13 cellular contexts compared by ENCODE assay signal in genomic region chr11:59225017-59225416, GRCh38. TPM values are rescaled to one million over a fixed set of nuclear protein-coding genes. Genes with fewer than 3 reads are reported as not detected.
A peak's percentile ranks its signal among the peaks of the same experiment; 100 is the strongest.
DNase-seq lines count a peak whose midpoint lies in the region; ATAC-seq and TF ChIP-seq lines count a peak whose summit lies in the region.
"Had no signal": no experiment of that assay in that cellular context is flagged by ENCODE, and none has a peak within 500 bp of the region (broad histone marks: within the 10 kb centered on the region; RNA-seq: fewer than 3 reads in every experiment).

No MANE protein-coding gene starts in this region.

- H3K36me3 ChIP-seq in Karpas-422 (ENCODE audit: insufficient read depth, low read length) (no peaks in the 10 kb centered on the region), skeletal muscle tissue (ENCODE audit: control insufficient read depth in 3 of 3, insufficient read depth in 3 of 3, low read length in 3 of 3) (no peaks in the 10 kb centered on the region), smooth muscle cell (ENCODE audit: low read depth) (no peaks in the 10 kb centered on the region)
- H3K36me3 ChIP-seq: Peyer's patch had no signal

- no peak overlapping the region for H3K4me3 Mint-ChIP-seq in activated CD8-positive, alpha-beta T cell treated with anti-CD3 and anti-CD28 coated beads, Interleukin-2, amount 10 ng/mL, durations not matched to agents 7 days and 5 days
- no peak overlapping the region for H3K4me3 Mint-ChIP-seq in activated CD4-positive, alpha-beta memory T cell treated with anti-CD3 and anti-CD28 coated beads for 36 hours

- H3K4me2 ChIP-seq in Karpas-422 (ENCODE audit: low read depth, low read length, poor library complexity, severe bottlenecking) (no peak overlapping the region), smooth muscle cell (no peak overlapping the region)

- H4K20me1 ChIP-seq in Karpas-422 (ENCODE audit: insufficient read depth, low read depth, low read length) (no peaks in the 10 kb centered on the region), smooth muscle cell (ENCODE audit: low read depth) (no peaks in the 10 kb centered on the region)

- no peaks in the 10 kb centered on the region for H3K9me3 ChIP-seq in Karpas-422 (ENCODE audit: low read length)
- no peaks in the 10 kb centered on the region for H3K9me3 ChIP-seq in skeletal muscle tissue (ENCODE audit: control insufficient read depth in 3 of 3, low read length in 3 of 3)
- H3K9me3 ChIP-seq in smooth muscle cell (replicated peaks; ENCODE audit: low read depth), result no peaks in the 10 kb centered on the region
- H3K9me3 ChIP-seq: Peyer's patch had no signal

- CTCF ChIA-PET in activated CD8-positive, alpha-beta T cell treated with anti-CD3 and anti-CD28 coated beads, Interleukin-2, amount 10 ng/mL, durations not matched to agents 7 days and 5 days (lab: Charles Lee), result no interaction called here
- CTCF ChIA-PET in activated CD4-positive, alpha-beta memory T cell treated with anti-CD3 and anti-CD28 coated beads for 36 hours (lab: Charles Lee), result interaction anchor here (1.5 to 2.9 kb wide), 2 partner anchors 18 to 53 kb away, joined by 3 to 12 read pairs; partner anchors contain the start of gene DTX4

- 70% methylated on average over 1 of the region's 1 CpG for WGBS in smooth muscle cell (ENCODE audit: low lambda C conversion rate)

- ATAC-seq in GM19351 (IDR thresholded peaks at IDR 0.05; ENCODE audit: unreplicated experiment) (peak; percentile 45), HG02623 (IDR thresholded peaks at IDR 0.05; ENCODE audit: unreplicated experiment) (peak; percentile 65)
- ATAC-seq in activated CD8-positive, alpha-beta T cell treated with anti-CD3 and anti-CD28 coated beads, Interleukin-2, amount 10 ng/mL, durations not matched to agents 7 days and 5 days, result no peak

- H3K27ac Mint-ChIP-seq in activated CD8-positive, alpha-beta T cell treated with anti-CD3 and anti-CD28 coated beads, Interleukin-2, amount 10 ng/mL, durations not matched to agents 7 days and 5 days, result no peak overlapping the region
- no peak overlapping the region for H3K27ac Mint-ChIP-seq in activated CD4-positive, alpha-beta memory T cell treated with anti-CD3 and anti-CD28 coated beads for 36 hours

- no peak for DNase-seq in Karpas-422
- DNase-seq in SHP77 (lab: John Stamatoyannopoulos, UW), result no peak
- no peak for DNase-seq in activated CD8-positive, alpha-beta T cell treated with anti-CD3 and anti-CD28 coated beads, Interleukin-2, amount 10 ng/mL, durations not matched to agents 7 days and 5 days
- no peak for DNase-seq in activated CD4-positive, alpha-beta memory T cell treated with anti-CD3 and anti-CD28 coated beads for 36 hours
- DNase-seq in smooth muscle cell (lab: John Stamatoyannopoulos, UW; ENCODE audit: unreplicated experiment), result no peak
- DNase-seq: H7; NCI-H1930; Peyer's patch; stimulated activated CD4-positive, alpha-beta T cell treated with anti-CD3 and anti-CD28 coated beads, Interleukin-2, amount 100 ng/mL, for 24 hours had no signal

- peaks cover 24% of the 10 kb centered on the region for H3K4me1 ChIP-seq in Karpas-422 (ENCODE audit: low read length)
- H3K4me1 ChIP-seq in skeletal muscle tissue (ENCODE audit: control insufficient read depth in 3 of 3, insufficient read depth in 3 of 3, low read length in 3 of 3), result peaks cover 0 to 2% (median 0%) of the 10 kb centered on the region in 3 donors
- no peaks in the 10 kb centered on the region for H3K4me1 ChIP-seq in smooth muscle cell (ENCODE audit: low read depth)

- peaks cover 5% of the 10 kb centered on the region for H3K4me1 Mint-ChIP-seq in activated CD8-positive, alpha-beta T cell treated with anti-CD3 and anti-CD28 coated beads, Interleukin-2, amount 10 ng/mL, durations not matched to agents 7 days and 5 days (ENCODE audit: low read depth)
- H3K4me1 Mint-ChIP-seq in activated CD4-positive, alpha-beta memory T cell treated with anti-CD3 and anti-CD28 coated beads for 36 hours (ENCODE audit: low read depth), result peaks cover 6% of the 10 kb centered on the region

- H3K9ac ChIP-seq in Karpas-422 (ENCODE audit: low read length) (no peak overlapping the region), skeletal muscle tissue (ENCODE audit: low read depth in 1 of 3, low read length in 3 of 3) (no peak overlapping the region), smooth muscle cell (ENCODE audit: low read depth) (no peak overlapping the region)

- no peaks in the 10 kb centered on the region for H3F3A ChIP-seq in smooth muscle cell (ENCODE audit: low read depth)

- peaks cover 6% of the 10 kb centered on the region for H3K27me3 Mint-ChIP-seq in activated CD8-positive, alpha-beta T cell treated with anti-CD3 and anti-CD28 coated beads, Interleukin-2, amount 10 ng/mL, durations not matched to agents 7 days and 5 days (ENCODE audit: low read depth)
- H3K27me3 Mint-ChIP-seq in activated CD4-positive, alpha-beta memory T cell treated with anti-CD3 and anti-CD28 coated beads for 36 hours, result peaks cover 3% of the 10 kb centered on the region

- H3K27me3 ChIP-seq in Karpas-422 (ENCODE audit: low read length), result no peaks in the 10 kb centered on the region
- H3K27me3 ChIP-seq in skeletal muscle tissue (ENCODE audit: control insufficient read depth in 3 of 3, insufficient read depth in 3 of 3, low read length in 3 of 3), result no peaks in the 10 kb centered on the region
- H3K27me3 ChIP-seq in smooth muscle cell (ENCODE audit: low read depth), result no peaks in the 10 kb centered on the region
- H3K27me3 ChIP-seq: Peyer's patch had no signal

- peak overlapping the region; percentile 75 for H2AFZ ChIP-seq in Karpas-422 (ENCODE audit: low read length)
- H2AFZ ChIP-seq in smooth muscle cell (ENCODE audit: low read depth), result no peak overlapping the region

- no peaks in the 10 kb centered on the region for H3K36me3 Mint-ChIP-seq in activated CD8-positive, alpha-beta T cell treated with anti-CD3 and anti-CD28 coated beads, Interleukin-2, amount 10 ng/mL, durations not matched to agents 7 days and 5 days (ENCODE audit: low read depth)
- no peaks in the 10 kb centered on the region for H3K36me3 Mint-ChIP-seq in activated CD4-positive, alpha-beta memory T cell treated with anti-CD3 and anti-CD28 coated beads for 36 hours

- POLR2A ChIA-PET in activated CD8-positive, alpha-beta T cell treated with anti-CD3 and anti-CD28 coated beads, Interleukin-2, amount 10 ng/mL, durations not matched to agents 7 days and 5 days (lab: Charles Lee), result no interaction called here
- POLR2A ChIA-PET in activated CD4-positive, alpha-beta memory T cell treated with anti-CD3 and anti-CD28 coated beads for 36 hours (lab: Charles Lee), result no interaction called here

- H3K27ac ChIP-seq in Karpas-422 (ENCODE audit: low read length), result no peak overlapping the region
- peak overlapping the region; percentile 65 for H3K27ac ChIP-seq in skeletal muscle tissue (ENCODE audit: low read depth, low read length)
- no peak overlapping the region for H3K27ac ChIP-seq in smooth muscle cell (ENCODE audit: low read depth)
- H3K27ac ChIP-seq: epithelial cell of prostate had no signal

- H3K79me2 ChIP-seq in Karpas-422 (ENCODE audit: low read length), result no peaks in the 10 kb centered on the region
- H3K79me2 ChIP-seq in smooth muscle cell (ENCODE audit: low read depth), result no peaks in the 10 kb centered on the region

- H3K4me3 ChIP-seq in Karpas-422 (ENCODE audit: low read length), result no peak overlapping the region
- H3K4me3 ChIP-seq in skeletal muscle tissue (ENCODE audit: low read length in 3 of 3), result no peak overlapping the region
- no peak overlapping the region for H3K4me3 ChIP-seq in smooth muscle cell
- H3K4me3 ChIP-seq: Peyer's patch had no signal

- no peak for TF ChIP-seq CTCF in smooth muscle cell (IDR thresholded peaks at IDR 0.05; ENCODE audit: borderline replicate concordance, insufficient read depth, poor library complexity, severe bottlenecking)

- intact Hi-C loops in activated CD4-positive, alpha-beta memory T cell treated with anti-CD3 and anti-CD28 coated beads for 36 hours (cut with micrococcal nuclease), result no loop called here

- no peaks in the 10 kb centered on the region for H3K9me2 ChIP-seq in Karpas-422 (replicated peaks; ENCODE audit: insufficient read depth, low read length)

- H3K9me3 Mint-ChIP-seq in activated CD8-positive, alpha-beta T cell treated with anti-CD3 and anti-CD28 coated beads, Interleukin-2, amount 10 ng/mL, durations not matched to agents 7 days and 5 days (ENCODE audit: insufficient read depth), result no peaks in the 10 kb centered on the region
- H3K9me3 Mint-ChIP-seq in activated CD4-positive, alpha-beta memory T cell treated with anti-CD3 and anti-CD28 coated beads for 36 hours, result no peaks in the 10 kb centered on the region

RNA-seq across cellular contexts. Expression of gene MPEG1, which starts 12.3 kb away (rescaled TPM):
- total RNA-seq in Karpas-422 (2014; rRNA removed; shearing (Covaris generic); ENCODE audit: low replicate concordance), result 59.6 and 80.0 TPM in 2 replicates
- total RNA-seq in skeletal muscle tissue, result 11.0 TPM
- total RNA-seq in activated CD8-positive, alpha-beta T cell treated with anti-CD3 and anti-CD28 coated beads, Interleukin-2, amount 10 ng/mL, durations not matched to agents 7 days and 5 days, result not detected
- total RNA-seq in activated CD4-positive, alpha-beta memory T cell treated with anti-CD3 and anti-CD28 coated beads for 36 hours, result not detected
- total RNA-seq in smooth muscle cell, result 0.13 TPM in 1 of 2 replicates, not detected in the other
- 0.07 TPM in 1 of 2 replicates, not detected in the other for polyA plus RNA-seq in smooth muscle cell
- total RNA-seq: H7 had no signal

RNA-seq across cellular contexts. Expression of gene DTX4, which starts 53.1 kb away (rescaled TPM):
- total RNA-seq in Karpas-422 (2014; rRNA removed; shearing (Covaris generic); ENCODE audit: low replicate concordance), result 8.4 and 9.2 TPM in 2 replicates
- total RNA-seq in skeletal muscle tissue (9.9 TPM), smooth muscle cell (13.0 and 14.2 TPM in 2 replicates)
- total RNA-seq in activated CD8-positive, alpha-beta T cell treated with anti-CD3 and anti-CD28 coated beads, Interleukin-2, amount 10 ng/mL, durations not matched to agents 7 days and 5 days, result under 1 TPM; 0.18 to 0.45 TPM
- total RNA-seq in activated CD4-positive, alpha-beta memory T cell treated with anti-CD3 and anti-CD28 coated beads for 36 hours, result under 1 TPM; 0.05 to 0.07 TPM
- 10.2 and 14.1 TPM in 2 replicates for polyA plus RNA-seq in smooth muscle cell

Comparison
In these comparisons a context has a peak if more than half of its experiments do, and no peak if none do; other contexts are left out.
1. RNA of gene MPEG1, which starts 12.3 kb away (total RNA-seq): 59.6 to 80.0 TPM in Karpas-422 and 11.0 TPM in skeletal muscle tissue (single experiment); 0.13 TPM in smooth muscle cell, not detected in activated CD8-positive, alpha-beta T cell treated with anti-CD3 and anti-CD28 coated beads, Interleukin-2, amount 10 ng/mL, durations not matched to agents 7 days and 5 days and not detected in activated CD4-positive, alpha-beta memory T cell treated with anti-CD3 and anti-CD28 coated beads for 36 hours; every median in the first group is over 10 times any median in the second.